8 cellular contexts compared by ENCODE assay signal in genomic region chr9:136902259-136902821, GRCh38. TPM values are rescaled to one million over a fixed set of nuclear protein-coding genes. Genes with fewer than 3 reads are reported as not detected.
DNase-seq lines count a peak whose midpoint lies in the region; ATAC-seq, FAIRE-seq and TF ChIP-seq lines count a peak whose summit lies in the region.

No MANE protein-coding gene starts in this region.

- H3K4me1 ChIP-seq in right lobe of liver = peaks cover 0 to 30% (median 14%) of the 10 kb centered on the region in 4 donors

- in situ Hi-C loops in astrocyte of the spinal cord (cut with HindIII; ENCODE audit: low sequenced_read_pairs) = no loop called here

- no peaks in the 10 kb centered on the region for H3K27me3 ChIP-seq in right lobe of liver

- peaks cover 0 to 23% (median 5%) of the 10 kb centered on the region in 4 donors for H3K36me3 ChIP-seq in right lobe of liver

- H3K9me3 Mint-ChIP-seq in T-cell = no peaks in the 10 kb centered on the region

- H3K27ac Mint-ChIP-seq in T-cell = peak overlapping the region; percentile 97 to 98

- H3K4me1 Mint-ChIP-seq in T-cell = peaks cover 36 to 45% (median 36%) of the 10 kb centered on the region in 3 donors

- POLR2A ChIA-PET in T-cell (lab: Charles Lee) = interaction anchor here in 1 of 2 donors (1.1 kb wide), 1 partner anchor 20 kb away, joined by 3 read pairs; no protein-coding TSS in a partner anchor

- H3K4me3 ChIP-seq in astrocyte of the spinal cord (ENCODE audit: low read depth, low read length) = no peak overlapping the region
- no peak overlapping the region for H3K4me3 ChIP-seq in right lobe of liver

- intact Hi-C loops in right lobe of liver (cut with DNase I) = no loop called here

- ATAC-seq in HG02571 (IDR thresholded peaks at IDR 0.05; ENCODE audit: unreplicated experiment) (peak; percentile 38), T-cell (replicated peaks in 1 of 4) (peak; percentile 66 to 91 (median 77)), right lobe of liver (peak; percentile 87 to 94 (median 93))

- H3K27me3 Mint-ChIP-seq in T-cell = no peaks in the 10 kb centered on the region

- peak; percentile 64 for TF ChIP-seq POLR2A in right lobe of liver (IDR thresholded peaks at IDR 0.05)

- H3K9me3 ChIP-seq in right lobe of liver = no peaks in the 10 kb centered on the region

- H3K36me3 Mint-ChIP-seq in T-cell = peaks cover 18% of the 10 kb centered on the region

- FAIRE-seq in G401.6 (lab: Jason Lieb, UNC) = peak; percentile 66

- 5% methylated on average over 4 of the region's 15 CpGs for WGBS in right lobe of liver (ENCODE audit: insufficient coverage, low coverage, low lambda C conversion rate, missing lambda C conversion rate)

- DNase-seq in T-cell = peak in 33 of 34 experiments; percentile 42 to 88 (median 80)
- peak; percentile 32 for DNase-seq in astrocyte of the spinal cord (ENCODE audit: low read depth, low spot score)
- DNase-seq in right lobe of liver = peak; percentile 90 to 94 (median 92)
- peak; percentile 48 to 72 for DNase-seq in stimulated activated CD8-positive, alpha-beta memory T cell treated with anti-CD3 and anti-CD28 coated beads, Interleukin-2, amount 100 ng/mL, for 1 hour (ENCODE audit: low read depth in 2 of 2)
- DNase-seq in Ammon's horn (ENCODE audit: low spot score) = no peak
- DNase-seq in NCI-H748 treated with DMSO at 0.1 percent for 48 hours (lab: John Stamatoyannopoulos, UW) = no peak

- CTCF ChIA-PET in T-cell (lab: Charles Lee) = interaction anchor here in 1 of 2 donors (0.5 to 1.2 kb wide), 7 partner anchors 16 to 1074 kb away, joined by 3 to 5 read pairs (median 4); partner anchors contain the start of genes AJM1, EXD3, NOXA1 and RABL6

- peak overlapping the region; percentile 80 to 89 (median 84) for H3K27ac ChIP-seq in right lobe of liver

- TF ChIP-seq CTCF in astrocyte of the spinal cord (IDR thresholded peaks at IDR 0.05; ENCODE audit: low read depth, low read length) = no peak
- no peak for TF ChIP-seq CTCF in right lobe of liver (IDR thresholded peaks at IDR 0.05)

- peak overlapping the region; percentile 61 to 75 (median 68) for H3K4me3 Mint-ChIP-seq in T-cell

RNA-seq across cellular contexts. Expression of gene TRAF2, which starts 16.0 kb away (rescaled TPM):
- total RNA-seq in T-cell = 10 to 100 TPM; 20.9 to 38.7 (median 33.7) TPM
- total RNA-seq in right lobe of liver = 1 to 10 TPM; 5.8 to 8.8 (median 7.1) TPM

RNA-seq across cellular contexts. Expression of gene EDF1, which starts 36.2 kb away (rescaled TPM):
- 100 to 1,000 TPM; 236 to 314 (median 297) TPM for total RNA-seq in T-cell
- total RNA-seq in right lobe of liver = 100 to 1,000 TPM; 216 to 486 (median 227) TPM

RNA-seq across cellular contexts. Expression of gene FBXW5, which starts 42.2 kb away (rescaled TPM):
- total RNA-seq in T-cell (100 to 1,000 TPM in 3 of 5 donors, 10 to 100 TPM in 2; 60.9 to 161 (median 145) TPM), right lobe of liver (100 to 1,000 TPM in 3 of 6 experiments, 10 to 100 TPM in 3; 84.0 to 290 (median 97.4) TPM)

RNA-seq across cellular contexts. Expression of gene C8G, which starts 42.7 kb away (rescaled TPM):
- total RNA-seq in T-cell (1 to 10 TPM; 1.7 to 3.8 (median 3.2) TPM), right lobe of liver (100 to 1,000 TPM; 248 to 755 (median 453) TPM)

RNA-seq across cellular contexts. Expression of gene LCN12, which starts 49.7 kb away (rescaled TPM):
- 1 to 10 TPM; 1.1 to 3.3 (median 2.2) TPM for total RNA-seq in T-cell
- 10 to 100 TPM in 5 of 6 experiments, 1 to 10 TPM in 1; 2.7 to 36.4 (median 20.3) TPM for total RNA-seq in right lobe of liver

Comparison
In these comparisons a context has a peak if more than half of its experiments do, and no peak if none do; other contexts are left out.
1. ATAC-seq: peak in every context shown above with its lines; median percentile 93 in right lobe of liver; 77 in T-cell; 38 in HG02571.
2. DNase-seq: peak in T-cell (33 of 34), astrocyte of the spinal cord (single experiment), right lobe of liver (3 of 3) and stimulated activated CD8-positive, alpha-beta memory T cell treated with anti-CD3 and anti-CD28 coated beads, Interleukin-2, amount 100 ng/mL, for 1 hour (2 of 2); none in Ammon's horn (single experiment) and NCI-H748 treated with DMSO at 0.1 percent for 48 hours (single experiment).